ENCODE assay signal across 8 cellular contexts in the genomic region with DNA sequence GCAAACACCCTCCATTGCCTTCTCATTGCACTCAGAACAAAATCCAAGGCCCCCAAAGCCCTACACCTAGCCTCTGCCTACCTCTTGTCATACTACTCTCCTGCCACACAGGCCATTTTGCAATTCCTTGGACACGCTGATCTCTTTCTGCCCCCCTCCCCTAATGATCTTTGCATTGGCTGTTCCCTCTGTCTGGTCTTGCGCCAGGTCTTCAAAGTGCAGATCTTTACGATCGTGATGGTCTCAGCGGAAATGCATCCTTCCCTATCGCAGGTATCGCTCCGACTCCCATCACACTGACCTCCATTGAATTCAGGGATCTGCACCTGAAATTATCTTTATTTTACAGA. TPM values are rescaled to one million over a fixed set of nuclear protein-coding genes. Genes with fewer than 3 reads are reported as not detected.
A peak's percentile ranks its signal among the peaks of the same experiment; 100 is the strongest.
DNase-seq lines count a peak whose midpoint lies in the region; ATAC-seq, FAIRE-seq and TF ChIP-seq lines count a peak whose summit lies in the region.

No MANE protein-coding gene starts in this region.

- H3K27ac ChIP-seq in body of pancreas (peak overlapping the region in 3 of 4 donors; percentile 69 to 73 (median 72)), mesodermal cell (ENCODE audit: low read depth, low read length, severe bottlenecking) (no peak overlapping the region)

- intact Hi-C loops in body of pancreas (cut with DNase I) = loop anchor here (5.0 to 10.0 kb wide), 2 partner anchors 70 to 298 kb away; no protein-coding TSS in a partner anchor

- no peaks in the 10 kb centered on the region for H3K27me3 ChIP-seq in body of pancreas

- H3K4me3 ChIP-seq in body of pancreas = peak overlapping the region; percentile 60 to 68
- peak overlapping the region; percentile 70 for H3K4me3 ChIP-seq in mesodermal cell (ENCODE audit: extremely low read depth, insufficient read depth, low read length, poor library complexity, severe bottlenecking)

- no peak for TF ChIP-seq POLR2A in body of pancreas (IDR thresholded peaks at IDR 0.05)

- no peak for ATAC-seq in body of pancreas

- FAIRE-seq in frontal cortex (lab: Jason Lieb, UNC) = no peak

- no peak for TF ChIP-seq CTCF in body of pancreas (IDR thresholded peaks at IDR 0.05)

- H3K36me3 ChIP-seq in body of pancreas (replicated peaks in 1 of 2; ENCODE audit: insufficient read depth in 1 of 2, low read depth in 2 of 2) = no peaks in the 10 kb centered on the region
- no peaks in the 10 kb centered on the region for H3K36me3 ChIP-seq in mesodermal cell (ENCODE audit: control insufficient read depth, insufficient read depth, low read length)

- H3K9me3 ChIP-seq in body of pancreas = no peaks in the 10 kb centered on the region
- no peaks in the 10 kb centered on the region for H3K9me3 ChIP-seq in mesodermal cell (ENCODE audit: control insufficient read depth, low read length)

- H3K4me1 ChIP-seq in body of pancreas = peaks cover 16% of the 10 kb centered on the region
- peaks cover 2% of the 10 kb centered on the region for H3K4me1 ChIP-seq in mesodermal cell (ENCODE audit: control insufficient read depth, insufficient read depth, low read length, poor library complexity, severe bottlenecking)

- 3 to 8% methylated on average over 8 of the region's 8 CpGs for WGBS in body of pancreas, 2 donors
- WGBS in mesodermal cell (ENCODE audit: insufficient coverage in 2 of 2), 2 experiments = 12 to 30% methylated on average over 6 to 7 of the region's 8 CpGs

- peak; percentile 4 for DNase-seq in stimulated activated CD4-positive, alpha-beta T cell treated with anti-CD3 and anti-CD28 coated beads, Interleukin-15, amount 100 ng/mL, for 24 hours
- DNase-seq in stimulated activated CD4-positive, alpha-beta T cell treated with anti-CD3 and anti-CD28 coated beads, Interleukin-2, amount 100 ng/mL, for 24 hours = no peak
- no peak for DNase-seq in body of pancreas
- DNase-seq in RPMI8226 = no peak
- DNase-seq in retina = no peak
- DNase-seq in HPDE6-E6E7 (ENCODE audit: extremely low spot score) = no peak
- DNase-seq in frontal cortex (ENCODE audit: low spot score in 2 of 2) = no peak

RNA-seq across cellular contexts. Expression of a gene that starts 0.8 kb away (rescaled TPM):
- 10 to 100 TPM in 1 of 2 donors, 1 to 10 TPM in 1; 3.6 to 13.2 TPM for total RNA-seq in body of pancreas
- polyA plus RNA-seq in mesodermal cell (2013, experiment 1 of 2) = 13.2 TPM
- 14.0 TPM for polyA plus RNA-seq in mesodermal cell (2013, experiment 2 of 2)
- 41.2 TPM for total RNA-seq in frontal cortex

RNA-seq across cellular contexts. Expression of a gene that starts 6.2 kb away (rescaled TPM):
- total RNA-seq in body of pancreas (not detected), frontal cortex (0.41 TPM)
- polyA plus RNA-seq in mesodermal cell (2013, experiment 1 of 2) = not detected
- polyA plus RNA-seq in mesodermal cell (2013, experiment 2 of 2) = not detected

RNA-seq across cellular contexts. Expression of a gene that starts 54.0 kb away (rescaled TPM):
- total RNA-seq in body of pancreas = 100 to 1,000 TPM in 1 of 2 donors, 10 to 100 TPM in 1; 63.3 to 128 TPM
- polyA plus RNA-seq in mesodermal cell (2013, experiment 1 of 2) = 222 TPM
- 215 TPM for polyA plus RNA-seq in mesodermal cell (2013, experiment 2 of 2)
- 287 TPM for total RNA-seq in frontal cortex
